8 cellular contexts compared by ENCODE assay signal in the genomic region with DNA sequence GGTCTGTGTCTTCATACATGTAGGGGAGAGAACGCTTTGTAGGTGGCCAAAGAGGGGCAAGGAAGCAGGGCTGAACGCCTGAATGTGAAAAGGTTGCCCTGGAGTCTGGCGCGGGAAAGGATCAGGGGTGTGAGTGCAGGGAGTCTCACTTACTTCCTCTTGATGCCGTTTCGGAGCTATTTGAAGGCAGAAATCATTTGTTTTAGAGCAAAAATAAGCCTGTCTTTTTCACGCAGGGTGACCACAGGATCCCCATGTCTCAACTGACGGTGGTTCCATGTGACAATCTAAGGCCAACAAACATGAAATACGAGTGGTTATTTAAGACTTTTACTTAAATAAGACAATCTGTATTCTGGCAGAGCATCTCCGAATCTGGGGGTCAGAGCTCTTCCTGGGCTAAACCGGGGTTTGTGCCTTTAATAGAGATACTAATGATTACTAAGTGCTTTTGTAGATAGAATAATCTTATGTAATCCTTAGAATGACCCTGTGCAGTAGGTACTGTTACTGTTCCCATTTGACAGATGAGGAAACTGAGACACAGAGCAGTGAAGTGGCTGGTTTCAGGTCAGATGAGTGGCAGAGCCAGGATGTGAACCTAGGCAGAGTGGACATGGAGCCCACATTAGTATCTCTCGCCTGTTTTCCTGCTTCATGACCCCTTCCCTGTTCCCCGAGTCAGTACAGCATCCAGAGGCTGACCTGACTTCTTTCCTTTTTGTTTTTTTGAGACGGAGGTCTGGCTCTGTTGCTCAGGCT. TPM values are rescaled to one million over a fixed set of nuclear protein-coding genes. Genes with fewer than 3 reads are reported as not detected.
DNase-seq lines count a peak whose midpoint lies in the region; ATAC-seq, FAIRE-seq and TF ChIP-seq lines count a peak whose summit lies in the region.

No MANE protein-coding gene starts in this region.

- POLR2A ChIA-PET in H1 (lab: Charles Lee; ENCODE audit: partially characterized antibody): interaction anchor here (0.9 to 2.8 kb wide), 8 partner anchors 12 to 836 kb away, joined by 3 to 14 read pairs (median 4); a partner anchor contains a TSS
- POLR2A ChIA-PET in HEK293T (lab: Yijun Ruan, JAX): interaction anchor here (1.0 to 1.6 kb wide), 2 partner anchors 54 to 84 kb away, joined by 3 to 4 read pairs; no protein-coding TSS in a partner anchor

- no peak overlapping the region for H2BK5ac ChIP-seq in H1 (ENCODE audit: low read depth, low read length)

- no peak overlapping the region for H3K27ac ChIP-seq in H1 (ENCODE audit: low read depth, low read length)

- no peak for ATAC-seq in stimulated activated memory B cell treated with anti-CD40 and anti-IgM and Interleukin-4, amounts not matched to agents 10 μg/mL and 1 μg/mL and 100 μg/mL, for 72 hours
- ATAC-seq in GM19324 (IDR thresholded peaks at IDR 0.05; ENCODE audit: low FRiP score, unreplicated experiment): no peak
- no peak for ATAC-seq in GM19452 (IDR thresholded peaks at IDR 0.05; ENCODE audit: unreplicated experiment)

- no peak overlapping the region for H4K8ac ChIP-seq in H1 (ENCODE audit: extremely low read depth, insufficient read depth, low read length)

- no peaks in the 10 kb centered on the region for H3K9me3 Mint-ChIP-seq in activated CD4-positive, alpha-beta T cell treated with anti-CD3 and anti-CD28 coated beads, Interleukin-2, amount 10 ng/mL, durations not matched to agents 24 days and 14 days
- H3K9me3 Mint-ChIP-seq in stimulated activated memory B cell treated with anti-CD40 and anti-IgM and Interleukin-4, amounts not matched to agents 10 μg/mL and 1 μg/mL and 100 μg/mL, for 72 hours: no peaks in the 10 kb centered on the region

- no peak for FAIRE-seq in H1 (lab: Jason Lieb, UNC)

- H4K91ac ChIP-seq in H1 (replicated peaks; ENCODE audit: insufficient read length, low read length): no peak overlapping the region

- H3K27me3 ChIP-seq in H1 (replicated peaks in 1 of 4; ENCODE audit: control insufficient read depth in 3 of 4, extremely low read depth in 1 of 4, insufficient read depth in 3 of 4, low read length in 3 of 4): no peaks in the 10 kb centered on the region; a peak in 1 of 7 replicates

- TF ChIP-seq CTCF in H1 (IDR thresholded peaks at IDR 0.05; ENCODE audit: control extremely low read depth in 1 of 3, insufficient read depth in 1 of 3, low read depth in 1 of 3, low read length in 3 of 3): no peak

- no peaks in the 10 kb centered on the region for H3K9me3 ChIP-seq in H1 (ENCODE audit: insufficient read depth in 2 of 2, low read depth in 1 of 2, low read length in 1 of 2)

- H3K4me1 ChIP-seq in H1 (replicated peaks in 1 of 4; ENCODE audit: control insufficient read depth in 3 of 4, insufficient read depth in 4 of 4, low read length in 3 of 4): peaks cover 0 to 8% (median 3%) of the 10 kb centered on the region in 4 experiments; a peak in 5 of 7 replicates

- no peak overlapping the region for H3K9ac ChIP-seq in H1 (replicated peaks in 1 of 4; ENCODE audit: extremely low read depth in 1 of 4, low read depth in 3 of 4, low read length in 3 of 4)

- H2BK15ac ChIP-seq in H1 (ENCODE audit: low read length): no peak overlapping the region

- peak overlapping the region; percentile 68 to 78 for H3K4me2 ChIP-seq in H1 (ENCODE audit: insufficient read depth in 1 of 2, low read depth in 2 of 2, low read length in 2 of 2)

- peak overlapping the region; percentile 92 for H3K27ac Mint-ChIP-seq in activated CD4-positive, alpha-beta T cell treated with anti-CD3 and anti-CD28 coated beads, Interleukin-2, amount 10 ng/mL, durations not matched to agents 24 days and 14 days
- H3K27ac Mint-ChIP-seq in stimulated activated memory B cell treated with anti-CD40 and anti-IgM and Interleukin-4, amounts not matched to agents 10 μg/mL and 1 μg/mL and 100 μg/mL, for 72 hours: peak overlapping the region; percentile 76

- 66% methylated on average over 14 of the region's 14 CpGs; no CpG with 5 or more reads in 1 of the 2 experiments for WGBS in H1 (ENCODE audit: extremely low coverage in 1 of 2, insufficient coverage in 1 of 2, insufficient read length in 1 of 2, insufficient replicate concordance in 2 of 2, low coverage in 1 of 2, low lambda C conversion rate in 2 of 2, missing lambda C conversion rate in 1 of 2), 2 experiments

- peaks cover 21% of the 10 kb centered on the region for H3K4me1 Mint-ChIP-seq in activated CD4-positive, alpha-beta T cell treated with anti-CD3 and anti-CD28 coated beads, Interleukin-2, amount 10 ng/mL, durations not matched to agents 24 days and 14 days
- peaks cover 44% of the 10 kb centered on the region for H3K4me1 Mint-ChIP-seq in stimulated activated memory B cell treated with anti-CD40 and anti-IgM and Interleukin-4, amounts not matched to agents 10 μg/mL and 1 μg/mL and 100 μg/mL, for 72 hours

- H2AK5ac ChIP-seq in H1 (ENCODE audit: low read depth, low read length): 0 out of 2 replicates have a peak overlapping the region, but pooled peaks have one; percentile 41

- no peak for TF ChIP-seq RAD21 in H1 (IDR thresholded peaks at IDR 0.05 in 1 of 2, conservative IDR thresholded peaks at IDR 0.05 in 1 of 2; ENCODE audit: low read depth in 2 of 2, low read length in 2 of 2)

- no peak for TF ChIP-seq POLR2A in H1 (IDR thresholded peaks at IDR 0.05; ENCODE audit: control extremely low read depth in 1 of 2, low read depth in 2 of 2, low read length in 2 of 2)

- H3K79me2 ChIP-seq in H1 (ENCODE audit: control insufficient read depth in 1 of 2, insufficient read depth in 2 of 2, low read length in 2 of 2): peaks cover 11 to 55% of the 10 kb centered on the region in 2 experiments

- peak overlapping the region; percentile 94 for H3K4me3 Mint-ChIP-seq in activated CD4-positive, alpha-beta T cell treated with anti-CD3 and anti-CD28 coated beads, Interleukin-2, amount 10 ng/mL, durations not matched to agents 24 days and 14 days
- H3K4me3 Mint-ChIP-seq in stimulated activated memory B cell treated with anti-CD40 and anti-IgM and Interleukin-4, amounts not matched to agents 10 μg/mL and 1 μg/mL and 100 μg/mL, for 72 hours: peak overlapping the region; percentile 92

- H2BK120ac ChIP-seq in H1 (replicated peaks; ENCODE audit: low read depth, low read length): no peak overlapping the region

- intact Hi-C loops in activated CD4-positive, alpha-beta T cell treated with anti-CD3 and anti-CD28 coated beads, Interleukin-2, amount 10 ng/mL, durations not matched to agents 24 days and 14 days (cut with micrococcal nuclease): no loop called here

- peaks cover 4% of the 10 kb centered on the region for H3K79me1 ChIP-seq in H1 (ENCODE audit: low read depth, low read length)

- H3K4me3 ChIP-seq in H1 (ENCODE audit: extremely low read depth in 1 of 4, insufficient read depth in 2 of 4, low read depth in 3 of 4, low read length in 4 of 4): peak overlapping the region; percentile 71 to 92 (median 89); a peak in 6 of 8 replicates

- H3K14ac ChIP-seq in H1 (ENCODE audit: insufficient read length): no peak overlapping the region

- DNase-seq in activated CD4-positive, alpha-beta T cell treated with anti-CD3 and anti-CD28 coated beads, Interleukin-2, amount 10 ng/mL, durations not matched to agents 24 days and 14 days: peak; percentile 62
- DNase-seq in activated CD4-positive, alpha-beta T cell treated with anti-CD3 and anti-CD28 coated beads for 48 hours: no peak
- DNase-seq in NOMO-1 treated with dmso at 0.1 percent for 144 hours (lab: John Stamatoyannopoulos, UW; ENCODE audit: unreplicated experiment) (peak; percentile 41), H1 (ENCODE audit: low read depth in 1 of 2, low spot score in 2 of 2) (no peak), HEK293T (ENCODE audit: extremely low spot score) (no peak)

- H3K36me3 Mint-ChIP-seq in activated CD4-positive, alpha-beta T cell treated with anti-CD3 and anti-CD28 coated beads, Interleukin-2, amount 10 ng/mL, durations not matched to agents 24 days and 14 days (ENCODE audit: low read depth): peaks cover 18% of the 10 kb centered on the region
- no peaks in the 10 kb centered on the region for H3K36me3 Mint-ChIP-seq in stimulated activated memory B cell treated with anti-CD40 and anti-IgM and Interleukin-4, amounts not matched to agents 10 μg/mL and 1 μg/mL and 100 μg/mL, for 72 hours

- CTCF ChIA-PET in H1 (lab: Charles Lee; ENCODE audit: partially characterized antibody) (interaction anchor here (0.8 to 1.0 kb wide), 2 partner anchors 69 to 75 kb away, joined by 3 read pairs; no protein-coding TSS in a partner anchor), HEK293T (lab: Yijun Ruan, JAX) (interaction anchor here (0.9 kb wide), 1 partner anchor 81 kb away, joined by 4 read pairs; a partner anchor contains a TSS)

- no peak for TF ChIP-seq EP300 in H1 (IDR thresholded peaks at IDR 0.05; ENCODE audit: borderline replicate concordance in 1 of 2, low read depth in 2 of 2, low read length in 2 of 2)

- no peaks in the 10 kb centered on the region for H3K27me3 Mint-ChIP-seq in activated CD4-positive, alpha-beta T cell treated with anti-CD3 and anti-CD28 coated beads, Interleukin-2, amount 10 ng/mL, durations not matched to agents 24 days and 14 days
- H3K27me3 Mint-ChIP-seq in stimulated activated memory B cell treated with anti-CD40 and anti-IgM and Interleukin-4, amounts not matched to agents 10 μg/mL and 1 μg/mL and 100 μg/mL, for 72 hours: no peaks in the 10 kb centered on the region

- peak overlapping the region; percentile 55 for H3K4ac ChIP-seq in H1 (replicated peaks; ENCODE audit: insufficient read length, low read depth, low read length)

- H4K20me1 ChIP-seq in H1 (replicated peaks in 1 of 2; ENCODE audit: control insufficient read depth in 1 of 2, insufficient read depth in 2 of 2, low read length in 2 of 2): peaks cover 0 to 3% of the 10 kb centered on the region in 2 experiments

- H3K18ac ChIP-seq in H1 (ENCODE audit: extremely low read depth, low read length): peak overlapping the region; percentile 21; the same call in 1 of the 2 replicates

- H3K23me2 ChIP-seq in H1 (ENCODE audit: low read depth, low read length): peaks cover 15% of the 10 kb centered on the region

- H3K36me3 ChIP-seq in H1 (ENCODE audit: control insufficient read depth in 2 of 4, insufficient read depth in 4 of 4, low read length in 3 of 4): no peaks in the 10 kb centered on the region

- no peak overlapping the region for H4K5ac ChIP-seq in H1 (ENCODE audit: insufficient read length, low read depth, low read length)

- H2BK20ac ChIP-seq in H1 (ENCODE audit: low read length): no peak overlapping the region

- no peak overlapping the region; the same call in 1 of the 2 replicates for H2BK12ac ChIP-seq in H1 (ENCODE audit: low read depth, low read length)

- H3K23ac ChIP-seq in H1 (ENCODE audit: insufficient read length): no peak overlapping the region

- no peak overlapping the region for H2AFZ ChIP-seq in H1 (ENCODE audit: low read length)

- peak overlapping the region; percentile 14 for H3K56ac ChIP-seq in H1 (replicated peaks; ENCODE audit: insufficient read length, low read depth, low read length)

RNA-seq across cellular contexts. Expression of a gene that starts 1.9 kb away (rescaled TPM):
- total RNA-seq in activated CD4-positive, alpha-beta T cell treated with anti-CD3 and anti-CD28 coated beads, Interleukin-2, amount 10 ng/mL, durations not matched to agents 24 days and 14 days: 37.4 and 38.1 TPM in 2 replicates
- 13.4 and 14.2 TPM in 2 replicates for total RNA-seq in H1 (2021; fragmentation: NEBNext Ultra II Directional; extraction: Animal tissue kit (Norgen Biotek cat#: 25700))
- polyA plus RNA-seq in H1 (2011; rRNA removed): 5.0 and 5.4 TPM in 2 replicates
- polyA plus RNA-seq in H1 (2011; cell fraction: cytosol; rRNA removed): 4.6 TPM
- 3.0 TPM for polyA plus RNA-seq in H1 (2011; cell fraction: nucleus; rRNA removed)
- 5.2 to 6.8 TPM (median 5.7 TPM) in 4 replicates for polyA plus RNA-seq in H1 (2012, experiment 1 of 2)
- polyA plus RNA-seq in H1 (2012, experiment 2 of 2): 2.8 TPM
- polyA plus RNA-seq in H1 (2013, experiment 1 of 2): 11.2 TPM
- polyA plus RNA-seq in H1 (2013, experiment 2 of 2): 12.8 TPM
- polyA minus RNA-seq in H1 (2011; rRNA and poly(A)+ RNA removed): 7.6 and 9.6 TPM in 2 replicates
- 6.7 TPM for polyA minus RNA-seq in H1 (2011; cell fraction: cytosol; rRNA and poly(A)+ RNA removed)
- 5.4 TPM for polyA minus RNA-seq in H1 (2011; cell fraction: nucleus; rRNA and poly(A)+ RNA removed)

RNA-seq across cellular contexts. Expression of a gene that starts 6.5 kb away (rescaled TPM):
- 52.4 and 53.0 TPM in 2 replicates for total RNA-seq in activated CD4-positive, alpha-beta T cell treated with anti-CD3 and anti-CD28 coated beads, Interleukin-2, amount 10 ng/mL, durations not matched to agents 24 days and 14 days
- 46.2 and 47.3 TPM in 2 replicates for total RNA-seq in H1 (2021; fragmentation: NEBNext Ultra II Directional; extraction: Animal tissue kit (Norgen Biotek cat#: 25700))
- 17.0 and 30.5 TPM in 2 replicates for polyA plus RNA-seq in H1 (2011; rRNA removed)
- polyA plus RNA-seq in H1 (2011; cell fraction: cytosol; rRNA removed): 18.7 TPM
- polyA plus RNA-seq in H1 (2011; cell fraction: nucleus; rRNA removed): 50.5 TPM
- polyA plus RNA-seq in H1 (2012, experiment 1 of 2): 26.1 to 33.7 TPM (median 30.3 TPM) in 4 replicates
- polyA plus RNA-seq in H1 (2012, experiment 2 of 2): 33.1 TPM
- 17.9 TPM for polyA plus RNA-seq in H1 (2013, experiment 1 of 2)
- 16.1 TPM for polyA plus RNA-seq in H1 (2013, experiment 2 of 2)
- polyA minus RNA-seq in H1 (2011; rRNA and poly(A)+ RNA removed): 22.0 and 23.8 TPM in 2 replicates
- 22.6 TPM for polyA minus RNA-seq in H1 (2011; cell fraction: cytosol; rRNA and poly(A)+ RNA removed)
- 29.6 TPM for polyA minus RNA-seq in H1 (2011; cell fraction: nucleus; rRNA and poly(A)+ RNA removed)

Comparison
In these comparisons a context has a peak if more than half of its experiments do, and no peak if none do; other contexts are left out.
1. DNase-seq: peak in activated CD4-positive, alpha-beta T cell treated with anti-CD3 and anti-CD28 coated beads, Interleukin-2, amount 10 ng/mL, durations not matched to agents 24 days and 14 days (single experiment) and NOMO-1 treated with dmso at 0.1 percent for 144 hours (single experiment); none in activated CD4-positive, alpha-beta T cell treated with anti-CD3 and anti-CD28 coated beads for 48 hours (single experiment), H1 (0 of 2) and HEK293T (single experiment).